ENCODE assay signal across 2 cellular contexts in genomic region chr5:158500019-158500418, GRCh38.
TF ChIP-seq lines count a peak whose summit lies in the region.

No MANE protein-coding gene starts in this region.

TF ChIP-seq in liver, 16 proteins besides CTCF, POLR2A, EP300 and RAD21:
- TF ChIP-seq RXRA (IDR thresholded peaks at IDR 0.05), result peak; percentile 34 to 48
- TF ChIP-seq REST (IDR thresholded peaks at IDR 0.05), result no peak
- TF ChIP-seq SP1 (IDR thresholded peaks at IDR 0.05), result peak; percentile 68
- no peak for TF ChIP-seq NR2F2 (IDR thresholded peaks at IDR 0.05)
- TF ChIP-seq GABPA (IDR thresholded peaks at IDR 0.05 in 1 of 2, conservative IDR thresholded peaks at IDR 0.05 in 1 of 2), result no peak
- TF ChIP-seq MAX (IDR thresholded peaks at IDR 0.05), result no peak
- TF ChIP-seq ATF3 (IDR thresholded peaks at IDR 0.05), result no peak
- no peak for TF ChIP-seq TAF1 (conservative IDR thresholded peaks at IDR 0.05)
- TF ChIP-seq EGR1 (IDR thresholded peaks at IDR 0.05; ENCODE audit: low read depth in 2 of 2), result no peak
- peak; percentile 59 for TF ChIP-seq HNF4G (IDR thresholded peaks at IDR 0.05)
- TF ChIP-seq HNF4A (conservative IDR thresholded peaks at IDR 0.05), result peak; percentile 94 to 95
- TF ChIP-seq YY1 (IDR thresholded peaks at IDR 0.05), result peak; percentile 31
- TF ChIP-seq ZBTB33 (IDR thresholded peaks at IDR 0.05), result no peak
- no peak for TF ChIP-seq FOXA2 (IDR thresholded peaks at IDR 0.05)
- peak in 1 of 2 donors; percentile 15 for TF ChIP-seq JUND (IDR thresholded peaks at IDR 0.05)
- no peak for TF ChIP-seq FOXA1 (IDR thresholded peaks at IDR 0.05)

TF ChIP-seq in HepG2, 621 proteins besides CTCF, POLR2A, EP300 and RAD21:
- TF ChIP-seq HMGXB4 (CRISPR knock-in tag; IDR thresholded peaks at IDR 0.05; ENCODE audit: borderline replicate concordance in 1 of 2, low read depth in 1 of 2), result no peak
